In the genomic region with DNA sequence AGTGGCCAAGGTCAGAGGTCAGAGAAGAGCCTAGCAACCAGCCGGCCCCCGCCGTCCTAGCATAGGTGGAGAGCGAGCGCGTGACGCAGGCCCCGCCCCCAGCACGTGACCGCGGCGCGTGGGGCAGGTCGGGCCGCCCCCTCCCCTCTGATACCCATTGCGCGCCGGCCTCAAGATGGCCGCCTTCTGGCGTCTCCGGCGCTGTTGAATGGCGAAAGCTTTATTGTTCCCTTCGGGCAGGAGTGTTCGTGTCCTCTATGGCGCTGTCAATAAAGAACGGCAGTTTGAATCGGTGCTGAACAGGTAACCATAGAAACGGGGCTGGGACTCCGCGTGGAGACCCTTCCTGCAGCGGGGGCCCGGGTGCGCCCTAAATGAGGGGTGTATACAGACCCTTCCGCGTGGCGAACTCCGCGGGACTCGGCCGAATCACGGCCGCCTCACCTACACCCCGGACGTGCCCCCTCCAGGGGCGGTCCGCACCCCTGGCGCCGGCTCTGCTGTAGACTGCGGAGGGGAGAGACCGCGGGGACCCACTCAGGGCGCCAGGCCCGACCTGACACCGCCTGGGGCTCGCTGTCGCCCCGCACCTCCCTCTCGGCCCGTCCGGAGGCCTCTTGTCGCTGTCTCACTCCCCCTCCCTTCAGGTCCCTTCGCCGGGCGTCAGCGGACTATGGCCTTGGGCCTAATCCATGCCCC, we compare ENCODE assay signal across 8 cellular contexts. TPM values are rescaled to one million over a fixed set of nuclear protein-coding genes. Genes with fewer than 3 reads are reported as not detected.
A peak's percentile ranks its signal among the peaks of the same experiment; 100 is the strongest.
DNase-seq lines count a peak whose midpoint lies in the region; ATAC-seq and TF ChIP-seq lines count a peak whose summit lies in the region.

Gene ZBTB40 (plus strand): TSS at position 150 of the 699 bp plus-strand sequence. CDS start 38,098 bp downstream, outside the sequence.

- DNase-seq in DMS114 treated with DMSO at 0.1 percent for 48 hours (lab: John Stamatoyannopoulos, UW; ENCODE audit: unreplicated experiment) (peak; percentile 96), PC-9 (peak; percentile 80 to 95), erythroblast (lab: John Stamatoyannopoulos, UW) (peak; percentile 96 to 98)
- DNase-seq in activated T-cell treated with anti-CD3 and anti-CD28 coated beads, Interleukin-2, amount 50 U/mL, for 1 hour: peak; percentile 92
- DNase-seq in stimulated activated CD8-positive, alpha-beta memory T cell treated with anti-CD3 and anti-CD28 coated beads, Interleukin-4, amount 100 ng/mL, for 4 hours (ENCODE audit: low read depth in 2 of 2, low spot score in 1 of 2): peak; percentile 80 to 87

- H3K4me2 ChIP-seq in PC-9: peak within 1 kb of the TSS; percentile 84

- H3K9me2 ChIP-seq in PC-9 (ENCODE audit: insufficient read depth): no peaks in the 10 kb centered on the region

- BruUV-seq in PC-9 (replicated peaks; lab: Mats Ljungman, UMichigan): TSS peak; percentile 47

- TF ChIP-seq CTCF in PC-9 (conservative IDR thresholded peaks at IDR 0.05): no peak

- TF ChIP-seq POLR2A in erythroblast (IDR thresholded peaks at IDR 0.05; ENCODE audit: low read length): peak; percentile 48

- H3F3A ChIP-seq in PC-9 (ENCODE audit: insufficient read depth, low read depth): no peaks in the 10 kb centered on the region

- intact Hi-C loops in PC-9 (cut with micrococcal nuclease; ENCODE audit: unreplicated experiment): no loop called here

- H3K4me1 ChIP-seq in PC-9 (replicated peaks; ENCODE audit: insufficient read depth): peaks cover 7% of the 10 kb centered on the region; the same call in 1 of the 2 replicates
- peaks cover 5 to 14% of the 10 kb centered on the region in 2 donors for H3K4me1 ChIP-seq in mucosa of rectum (ENCODE audit: control insufficient read depth in 2 of 2, insufficient read depth in 2 of 2, low read length in 2 of 2)

- POLR2A ChIA-PET in PC-9 (lab: Charles Lee; ENCODE audit: unreplicated experiment): no interaction called here

- H3K4me3 ChIP-seq in PC-9: peak within 1 kb of the TSS; percentile 68
- peak within 1 kb of the TSS; percentile 79 to 94 for H3K4me3 ChIP-seq in mucosa of rectum (ENCODE audit: low read length in 2 of 2)

- no peaks in the 10 kb centered on the region for H3K36me3 ChIP-seq in PC-9 (ENCODE audit: low read depth)
- no peaks in the 10 kb centered on the region for H3K36me3 ChIP-seq in mucosa of rectum (ENCODE audit: control insufficient read depth in 2 of 2, insufficient read depth in 2 of 2, low read length in 2 of 2)

- TF ChIP-seq EP300 in Ishikawa (IDR thresholded peaks at IDR 0.05; ENCODE audit: borderline replicate concordance): peak; percentile 47; the same call in 1 of the 2 replicates

- H3K9me3 ChIP-seq in PC-9 (ENCODE audit: insufficient read depth, low read depth) (no peaks in the 10 kb centered on the region), mucosa of rectum (ENCODE audit: control insufficient read depth in 2 of 2, low read length in 2 of 2) (no peaks in the 10 kb centered on the region)

- H3K27ac ChIP-seq in PC-9 (peak within 1 kb of the TSS; percentile 35; the same call in 1 of the 2 replicates), mucosa of rectum (ENCODE audit: low read depth in 2 of 2, low read length in 2 of 2) (peak within 1 kb of the TSS; percentile 93 to 94)

- peak; percentile 71 for ATAC-seq in GM21576 (IDR thresholded peaks at IDR 0.05; ENCODE audit: unreplicated experiment)

- peak within 1 kb of the TSS; percentile 69 to 84 for H3K9ac ChIP-seq in mucosa of rectum (ENCODE audit: low read depth in 1 of 2, low read length in 2 of 2)

- peak within 1 kb of the TSS; percentile 83 for H2AFZ ChIP-seq in PC-9

- H4K20me1 ChIP-seq in PC-9 (ENCODE audit: insufficient read depth): no peaks in the 10 kb centered on the region

- H3K79me2 ChIP-seq in PC-9 (ENCODE audit: low read depth): peaks cover 35% of the 10 kb centered on the region

- TF ChIP-seq RAD21 in Ishikawa (IDR thresholded peaks at IDR 0.05; ENCODE audit: low read depth): no peak

- CTCF ChIA-PET in PC-9 (lab: Charles Lee): no interaction called here

- H3K27me3 ChIP-seq in PC-9 (ENCODE audit: insufficient read depth, low read depth) (no peaks in the 10 kb centered on the region), mucosa of rectum (ENCODE audit: control insufficient read depth in 2 of 2, insufficient read depth in 2 of 2, low read length in 2 of 2) (no peaks in the 10 kb centered on the region)

TF ChIP-seq in Ishikawa, 13 proteins besides CTCF, POLR2A, EP300 and RAD21:
- no peak; the same call in 1 of the 2 replicates for TF ChIP-seq CEBPB (IDR thresholded peaks at IDR 0.05)
- TF ChIP-seq, protein P1, sequence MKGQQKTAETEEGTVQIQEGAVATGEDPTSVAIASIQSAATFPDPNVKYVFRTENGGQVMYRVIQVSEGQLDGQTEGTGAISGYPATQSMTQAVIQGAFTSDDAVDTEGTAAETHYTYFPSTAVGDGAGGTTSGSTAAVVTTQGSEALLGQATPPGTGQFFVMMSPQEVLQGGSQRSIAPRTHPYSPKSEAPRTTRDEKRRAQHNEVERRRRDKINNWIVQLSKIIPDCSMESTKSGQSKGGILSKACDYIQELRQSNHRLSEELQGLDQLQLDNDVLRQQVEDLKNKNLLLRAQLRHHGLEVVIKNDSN (IDR thresholded peaks at IDR 0.05): peak; percentile 99
- TF ChIP-seq NFIC (IDR thresholded peaks at IDR 0.05): peak; percentile 62
- peak; percentile 85 for TF ChIP-seq MAX (IDR thresholded peaks at IDR 0.05)
- TF ChIP-seq TAF1 (IDR thresholded peaks at IDR 0.05; ENCODE audit: low read depth): peak; percentile 53
- TF ChIP-seq ZBTB7A (IDR thresholded peaks at IDR 0.05; ENCODE audit: low read depth): peak; percentile 87
- 0 out of 2 replicates have a peak, but pooled peaks have one; percentile 46 for TF ChIP-seq CREB1 (IDR thresholded peaks at IDR 0.05; ENCODE audit: low read depth)
- TF ChIP-seq TCF12 (IDR thresholded peaks at IDR 0.05; ENCODE audit: low read depth): peak; percentile 76
- TF ChIP-seq FOXM1 (IDR thresholded peaks at IDR 0.05; ENCODE audit: borderline replicate concordance, low read depth): no peak
- TF ChIP-seq YY1 (IDR thresholded peaks at IDR 0.05; ENCODE audit: low read depth): peak; percentile 98
- TF ChIP-seq, protein P2, sequence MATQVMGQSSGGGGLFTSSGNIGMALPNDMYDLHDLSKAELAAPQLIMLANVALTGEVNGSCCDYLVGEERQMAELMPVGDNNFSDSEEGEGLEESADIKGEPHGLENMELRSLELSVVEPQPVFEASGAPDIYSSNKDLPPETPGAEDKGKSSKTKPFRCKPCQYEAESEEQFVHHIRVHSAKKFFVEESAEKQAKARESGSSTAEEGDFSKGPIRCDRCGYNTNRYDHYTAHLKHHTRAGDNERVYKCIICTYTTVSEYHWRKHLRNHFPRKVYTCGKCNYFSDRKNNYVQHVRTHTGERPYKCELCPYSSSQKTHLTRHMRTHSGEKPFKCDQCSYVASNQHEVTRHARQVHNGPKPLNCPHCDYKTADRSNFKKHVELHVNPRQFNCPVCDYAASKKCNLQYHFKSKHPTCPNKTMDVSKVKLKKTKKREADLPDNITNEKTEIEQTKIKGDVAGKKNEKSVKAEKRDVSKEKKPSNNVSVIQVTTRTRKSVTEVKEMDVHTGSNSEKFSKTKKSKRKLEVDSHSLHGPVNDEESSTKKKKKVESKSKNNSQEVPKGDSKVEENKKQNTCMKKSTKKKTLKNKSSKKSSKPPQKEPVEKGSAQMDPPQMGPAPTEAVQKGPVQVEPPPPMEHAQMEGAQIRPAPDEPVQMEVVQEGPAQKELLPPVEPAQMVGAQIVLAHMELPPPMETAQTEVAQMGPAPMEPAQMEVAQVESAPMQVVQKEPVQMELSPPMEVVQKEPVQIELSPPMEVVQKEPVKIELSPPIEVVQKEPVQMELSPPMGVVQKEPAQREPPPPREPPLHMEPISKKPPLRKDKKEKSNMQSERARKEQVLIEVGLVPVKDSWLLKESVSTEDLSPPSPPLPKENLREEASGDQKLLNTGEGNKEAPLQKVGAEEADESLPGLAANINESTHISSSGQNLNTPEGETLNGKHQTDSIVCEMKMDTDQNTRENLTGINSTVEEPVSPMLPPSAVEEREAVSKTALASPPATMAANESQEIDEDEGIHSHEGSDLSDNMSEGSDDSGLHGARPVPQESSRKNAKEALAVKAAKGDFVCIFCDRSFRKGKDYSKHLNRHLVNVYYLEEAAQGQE (IDR thresholded peaks at IDR 0.05; ENCODE audit: low read depth): no peak
- TF ChIP-seq TEAD4 (IDR thresholded peaks at IDR 0.05): peak; percentile 57
- TF ChIP-seq EGR1 (IDR thresholded peaks at IDR 0.05): peak; percentile 68

RNA-seq across cellular contexts. Expression of gene ZBTB40, which starts in this region (rescaled TPM):
- total RNA-seq in PC-9 (2021): 13.7 and 21.4 TPM in 2 replicates

Comparison
In these comparisons a context has a peak if more than half of its experiments do, and no peak if none do; other contexts are left out.
1. Peak in every context shown above with its lines: DNase-seq, ATAC-seq, H3K4me3 ChIP-seq and H3K27ac ChIP-seq.